In genomic region chr10:22603581-22603980, GRCh38 we compare ENCODE assay signal across 29 cellular contexts.
DNase-seq lines count a peak whose midpoint lies in the region; ATAC-seq, FAIRE-seq and TF ChIP-seq lines count a peak whose summit lies in the region.
"Had no signal": no experiment of that assay in that cellular context is flagged by ENCODE, and none has a peak within 500 bp of the region (broad histone marks: within the 10 kb centered on the region; RNA-seq: fewer than 3 reads in every experiment).

No MANE protein-coding gene starts in this region.

- POLR2A ChIA-PET in activated CD4-positive, alpha-beta memory T cell treated with anti-CD3 and anti-CD28 coated beads for 36 hours (lab: Charles Lee): no interaction called here
- POLR2A ChIA-PET in activated CD4-positive, alpha-beta memory T cell treated with anti-CD3 and anti-CD28 coated beads, Interleukin-2, amount 10 ng/mL, durations not matched to agents 7 days and 5 days (lab: Charles Lee): interaction anchor here (4.4 kb wide), 1 partner anchor 110 kb away, joined by 23 read pairs; the partner anchor contains the start of gene PIP4K2A
- POLR2A ChIA-PET in naive thymus-derived CD4-positive, alpha-beta T cell (lab: Charles Lee): no interaction called here

- FAIRE-seq in GM12891 (lab: Jason Lieb, UNC) (peak; percentile 56), RCC 7860 (lab: Jason Lieb, UNC) (no peak)
- FAIRE-seq: G401.6, GM19239 had no signal

- H3K27ac Mint-ChIP-seq in activated CD4-positive, alpha-beta memory T cell treated with anti-CD3 and anti-CD28 coated beads for 36 hours: peak overlapping the region; percentile 66
- no peak overlapping the region for H3K27ac Mint-ChIP-seq in activated CD4-positive, alpha-beta memory T cell treated with anti-CD3 and anti-CD28 coated beads, Interleukin-2, amount 10 ng/mL, durations not matched to agents 7 days and 5 days
- H3K27ac Mint-ChIP-seq in central memory CD8-positive, alpha-beta T cell (ENCODE audit: low read depth): no peak overlapping the region
- peak overlapping the region in 7 of 9 donors; percentile 24 to 91 (median 82) for H3K27ac Mint-ChIP-seq in naive thymus-derived CD4-positive, alpha-beta T cell
- H3K27ac Mint-ChIP-seq in CD14-positive monocyte: peak overlapping the region in 3 of 7 donors; percentile 22 to 76 (median 30)
- H3K27ac Mint-ChIP-seq: WTC11 had no signal

- peaks cover 25% of the 10 kb centered on the region for H3K36me3 Mint-ChIP-seq in activated CD4-positive, alpha-beta memory T cell treated with anti-CD3 and anti-CD28 coated beads for 36 hours
- peaks cover 69% of the 10 kb centered on the region for H3K36me3 Mint-ChIP-seq in activated CD4-positive, alpha-beta memory T cell treated with anti-CD3 and anti-CD28 coated beads, Interleukin-2, amount 10 ng/mL, durations not matched to agents 7 days and 5 days (ENCODE audit: low read depth)
- peaks cover 38% of the 10 kb centered on the region for H3K36me3 Mint-ChIP-seq in central memory CD8-positive, alpha-beta T cell (ENCODE audit: insufficient read depth)
- H3K36me3 Mint-ChIP-seq in naive thymus-derived CD4-positive, alpha-beta T cell: peaks cover 4 to 38% (median 27%) of the 10 kb centered on the region in 5 donors
- H3K36me3 Mint-ChIP-seq in CD14-positive monocyte: peaks cover 52 to 53% of the 10 kb centered on the region in 2 donors

- peaks cover 0 to 7% (median 4%) of the 10 kb centered on the region in 3 experiments for H3K36me3 ChIP-seq in naive thymus-derived CD4-positive, alpha-beta T cell (ENCODE audit: control insufficient read depth in 2 of 3, insufficient read depth in 3 of 3, low read length in 3 of 3)
- H3K36me3 ChIP-seq: colonic mucosa, HAP-1, thyroid gland had no signal

- TF ChIP-seq CTCF in CD14-positive monocyte (IDR thresholded peaks at IDR 0.05): no peak

- no peaks in the 10 kb centered on the region for H3K27me3 ChIP-seq in naive thymus-derived CD4-positive, alpha-beta T cell (ENCODE audit: control insufficient read depth in 2 of 2, insufficient read depth in 2 of 2, low read length in 2 of 2)
- H3K27me3 ChIP-seq: colonic mucosa, thyroid gland had no signal

- H3K4me1 Mint-ChIP-seq in activated CD4-positive, alpha-beta memory T cell treated with anti-CD3 and anti-CD28 coated beads for 36 hours (ENCODE audit: low read depth): peaks cover 78% of the 10 kb centered on the region
- peaks cover 79% of the 10 kb centered on the region for H3K4me1 Mint-ChIP-seq in activated CD4-positive, alpha-beta memory T cell treated with anti-CD3 and anti-CD28 coated beads, Interleukin-2, amount 10 ng/mL, durations not matched to agents 7 days and 5 days
- H3K4me1 Mint-ChIP-seq in central memory CD8-positive, alpha-beta T cell: peaks cover 87% of the 10 kb centered on the region
- peaks cover 67 to 95% (median 90%) of the 10 kb centered on the region in 7 donors for H3K4me1 Mint-ChIP-seq in naive thymus-derived CD4-positive, alpha-beta T cell
- H3K4me1 Mint-ChIP-seq in CD14-positive monocyte: peaks cover 49% of the 10 kb centered on the region

- H3K4me3 Mint-ChIP-seq in activated CD4-positive, alpha-beta memory T cell treated with anti-CD3 and anti-CD28 coated beads for 36 hours: no peak overlapping the region
- H3K4me3 Mint-ChIP-seq in activated CD4-positive, alpha-beta memory T cell treated with anti-CD3 and anti-CD28 coated beads, Interleukin-2, amount 10 ng/mL, durations not matched to agents 7 days and 5 days: no peak overlapping the region
- peak overlapping the region; percentile 16 for H3K4me3 Mint-ChIP-seq in central memory CD8-positive, alpha-beta T cell
- H3K4me3 Mint-ChIP-seq in naive thymus-derived CD4-positive, alpha-beta T cell: peak overlapping the region in 2 of 10 donors; percentile 29 to 48
- no peak overlapping the region for H3K4me3 Mint-ChIP-seq in CD14-positive monocyte
- H3K4me3 Mint-ChIP-seq: WTC11 had no signal

- no peak for TF ChIP-seq POLR2A in GM12891 (IDR thresholded peaks at IDR 0.05; ENCODE audit: low read depth, low read length)

- DNase-seq in activated CD4-positive, alpha-beta memory T cell treated with anti-CD3 and anti-CD28 coated beads for 36 hours: no peak
- no peak for DNase-seq in activated CD4-positive, alpha-beta memory T cell treated with anti-CD3 and anti-CD28 coated beads, Interleukin-2, amount 10 ng/mL, durations not matched to agents 7 days and 5 days
- DNase-seq in GM12891 (ENCODE audit: insufficient read length, low spot score) (no peak), DMS79 treated with DMSO at 0.1 percent for 48 hours (lab: John Stamatoyannopoulos, UW) (no peak), RCC 7860 (ENCODE audit: low spot score) (no peak), CD14-positive monocyte (ENCODE audit: low spot score) (no peak)
- DNase-seq in central memory CD8-positive, alpha-beta T cell (ENCODE audit: low spot score in 2 of 2): no peak
- no peak for DNase-seq in naive thymus-derived CD4-positive, alpha-beta T cell
- DNase-seq: activated gamma-delta T cell treated with Interleukin-2 at 50 U/mL for 16 hours; amniotic stem cell; colonic mucosa; DMS53; foreskin melanocyte; left colon; mammary epithelial cell; NCI-H1092 treated with DMSO at 0.1 percent for 48 hours; NCI-H1930; NCI-H526 treated with DMSO at 0.1 percent for 48 hours; SIG-M5; stimulated activated CD4-positive, alpha-beta T cell treated with anti-CD3 and anti-CD28 coated beads, Interleukin-15, amount 100 ng/mL, for 24 hours; stimulated activated naive CD4-positive, alpha-beta T cell treated with Interleukin-2 at 50 U/mL for 16 hours; thyroid gland had no signal

- no peaks in the 10 kb centered on the region for H3K27me3 Mint-ChIP-seq in activated CD4-positive, alpha-beta memory T cell treated with anti-CD3 and anti-CD28 coated beads for 36 hours
- no peaks in the 10 kb centered on the region for H3K27me3 Mint-ChIP-seq in activated CD4-positive, alpha-beta memory T cell treated with anti-CD3 and anti-CD28 coated beads, Interleukin-2, amount 10 ng/mL, durations not matched to agents 7 days and 5 days
- no peaks in the 10 kb centered on the region for H3K27me3 Mint-ChIP-seq in central memory CD8-positive, alpha-beta T cell
- H3K27me3 Mint-ChIP-seq in naive thymus-derived CD4-positive, alpha-beta T cell: no peaks in the 10 kb centered on the region
- no peaks in the 10 kb centered on the region for H3K27me3 Mint-ChIP-seq in CD14-positive monocyte (ENCODE audit: low read depth in 3 of 3)

- H3K9me3 ChIP-seq in naive thymus-derived CD4-positive, alpha-beta T cell (ENCODE audit: control insufficient read depth in 2 of 3, low read length in 3 of 3): no peaks in the 10 kb centered on the region
- H3K9me3 ChIP-seq: colonic mucosa, HAP-1, thyroid gland had no signal

- H3K4me3 ChIP-seq in naive thymus-derived CD4-positive, alpha-beta T cell (ENCODE audit: low read length): no peak overlapping the region
- H3K4me3 ChIP-seq: colonic mucosa, HAP-1, thyroid gland had no signal

- no peaks in the 10 kb centered on the region for H3K9me3 Mint-ChIP-seq in activated CD4-positive, alpha-beta memory T cell treated with anti-CD3 and anti-CD28 coated beads for 36 hours
- no peaks in the 10 kb centered on the region for H3K9me3 Mint-ChIP-seq in activated CD4-positive, alpha-beta memory T cell treated with anti-CD3 and anti-CD28 coated beads, Interleukin-2, amount 10 ng/mL, durations not matched to agents 7 days and 5 days
- no peaks in the 10 kb centered on the region for H3K9me3 Mint-ChIP-seq in central memory CD8-positive, alpha-beta T cell
- no peaks in the 10 kb centered on the region for H3K9me3 Mint-ChIP-seq in naive thymus-derived CD4-positive, alpha-beta T cell
- H3K9me3 Mint-ChIP-seq in CD14-positive monocyte: no peaks in the 10 kb centered on the region
- H3K9me3 Mint-ChIP-seq: WTC11 had no signal

- intact Hi-C loops in activated CD4-positive, alpha-beta memory T cell treated with anti-CD3 and anti-CD28 coated beads for 36 hours (cut with micrococcal nuclease): no loop called here
- intact Hi-C loops in naive thymus-derived CD4-positive, alpha-beta T cell (cut with micrococcal nuclease): loop anchor here in 1 of 2 donors (1.0 kb wide), 1 partner anchor 8 kb away; no protein-coding TSS in a partner anchor
- intact Hi-C loops in CD14-positive monocyte (cut with micrococcal nuclease): loop anchor here in 1 of 2 donors (10.0 kb wide), 2 partner anchors 111 to 169 kb away; partner anchors contain the start of gene PIP4K2A

- CTCF ChIA-PET in activated CD4-positive, alpha-beta memory T cell treated with anti-CD3 and anti-CD28 coated beads for 36 hours (lab: Charles Lee): no interaction called here
- CTCF ChIA-PET in activated CD4-positive, alpha-beta memory T cell treated with anti-CD3 and anti-CD28 coated beads, Interleukin-2, amount 10 ng/mL, durations not matched to agents 7 days and 5 days (lab: Charles Lee): no interaction called here
- CTCF ChIA-PET in naive thymus-derived CD4-positive, alpha-beta T cell (lab: Charles Lee): no interaction called here

- H3K27ac ChIP-seq in naive thymus-derived CD4-positive, alpha-beta T cell (ENCODE audit: low read depth, low read length): no peak overlapping the region
- H3K27ac ChIP-seq: 22Rv1, colonic mucosa, thyroid gland had no signal

- H3K4me1 ChIP-seq in naive thymus-derived CD4-positive, alpha-beta T cell (ENCODE audit: control insufficient read depth in 2 of 2, insufficient read depth in 2 of 2, low read length in 2 of 2): peaks cover 56 to 89% of the 10 kb centered on the region in 2 donors
- H3K4me1 ChIP-seq: HAP-1 had no signal

- ATAC-seq in central memory CD8-positive, alpha-beta T cell (replicated peaks; ENCODE audit: extremely low read depth, poor library complexity, severe bottlenecking): no peak
- ATAC-seq in naive thymus-derived CD4-positive, alpha-beta T cell: no peak
- ATAC-seq: esophagus mucosa, left colon, Panc1, WTC11 had no signal

TF ChIP-seq in GM12891, 5 proteins besides CTCF, POLR2A, EP300 and RAD21:
- TF ChIP-seq TAF1 (IDR thresholded peaks at IDR 0.05; ENCODE audit: low read depth, low read length) (no peak), POLR2AphosphoS5 (IDR thresholded peaks at IDR 0.05; ENCODE audit: low read depth, low read length) (no peak), POU2F2 (IDR thresholded peaks at IDR 0.05; ENCODE audit: low read depth, low read length) (no peak), SPI1 (IDR thresholded peaks at IDR 0.05; ENCODE audit: low read depth, low read length) (no peak)

Comparison
In these comparisons a context has a peak if more than half of its experiments do, and no peak if none do; other contexts are left out.
1. H3K27ac Mint-ChIP-seq: peak in activated CD4-positive, alpha-beta memory T cell treated with anti-CD3 and anti-CD28 coated beads for 36 hours (single experiment) and naive thymus-derived CD4-positive, alpha-beta T cell (7 of 9); none in activated CD4-positive, alpha-beta memory T cell treated with anti-CD3 and anti-CD28 coated beads, Interleukin-2, amount 10 ng/mL, durations not matched to agents 7 days and 5 days (single experiment) and central memory CD8-positive, alpha-beta T cell (single experiment).